Comparison of ENCODE assay signal across 1 cellular context in the genomic region with DNA sequence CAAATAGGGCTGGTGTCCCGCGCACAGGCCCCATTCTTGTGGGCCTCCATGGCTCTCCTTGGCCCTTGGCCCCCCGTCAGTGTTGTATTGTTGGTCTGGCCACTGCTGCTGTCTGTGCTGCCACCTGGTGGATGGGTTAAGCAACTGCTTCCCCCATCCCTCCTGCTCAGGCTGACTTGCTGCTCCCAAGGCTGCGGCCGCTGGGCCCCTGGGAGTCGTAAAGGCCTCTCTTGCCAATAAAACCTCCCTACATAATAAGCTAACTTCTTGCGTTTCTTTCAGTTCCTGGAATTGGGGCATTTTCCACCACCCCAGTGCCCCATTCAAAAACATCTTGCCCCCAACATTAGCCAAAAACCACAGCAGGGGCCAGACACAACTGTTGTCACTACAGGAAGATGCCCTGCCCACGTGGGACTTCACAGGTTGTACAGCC.
TF ChIP-seq lines count a peak whose summit lies in the region.

No MANE protein-coding gene starts in this region.

TF ChIP-seq in K562, 482 proteins besides CTCF, POLR2A, EP300 and RAD21 (continued from another document):
- TF ChIP-seq, protein P1, sequence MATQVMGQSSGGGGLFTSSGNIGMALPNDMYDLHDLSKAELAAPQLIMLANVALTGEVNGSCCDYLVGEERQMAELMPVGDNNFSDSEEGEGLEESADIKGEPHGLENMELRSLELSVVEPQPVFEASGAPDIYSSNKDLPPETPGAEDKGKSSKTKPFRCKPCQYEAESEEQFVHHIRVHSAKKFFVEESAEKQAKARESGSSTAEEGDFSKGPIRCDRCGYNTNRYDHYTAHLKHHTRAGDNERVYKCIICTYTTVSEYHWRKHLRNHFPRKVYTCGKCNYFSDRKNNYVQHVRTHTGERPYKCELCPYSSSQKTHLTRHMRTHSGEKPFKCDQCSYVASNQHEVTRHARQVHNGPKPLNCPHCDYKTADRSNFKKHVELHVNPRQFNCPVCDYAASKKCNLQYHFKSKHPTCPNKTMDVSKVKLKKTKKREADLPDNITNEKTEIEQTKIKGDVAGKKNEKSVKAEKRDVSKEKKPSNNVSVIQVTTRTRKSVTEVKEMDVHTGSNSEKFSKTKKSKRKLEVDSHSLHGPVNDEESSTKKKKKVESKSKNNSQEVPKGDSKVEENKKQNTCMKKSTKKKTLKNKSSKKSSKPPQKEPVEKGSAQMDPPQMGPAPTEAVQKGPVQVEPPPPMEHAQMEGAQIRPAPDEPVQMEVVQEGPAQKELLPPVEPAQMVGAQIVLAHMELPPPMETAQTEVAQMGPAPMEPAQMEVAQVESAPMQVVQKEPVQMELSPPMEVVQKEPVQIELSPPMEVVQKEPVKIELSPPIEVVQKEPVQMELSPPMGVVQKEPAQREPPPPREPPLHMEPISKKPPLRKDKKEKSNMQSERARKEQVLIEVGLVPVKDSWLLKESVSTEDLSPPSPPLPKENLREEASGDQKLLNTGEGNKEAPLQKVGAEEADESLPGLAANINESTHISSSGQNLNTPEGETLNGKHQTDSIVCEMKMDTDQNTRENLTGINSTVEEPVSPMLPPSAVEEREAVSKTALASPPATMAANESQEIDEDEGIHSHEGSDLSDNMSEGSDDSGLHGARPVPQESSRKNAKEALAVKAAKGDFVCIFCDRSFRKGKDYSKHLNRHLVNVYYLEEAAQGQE (CRISPR knock-in tag; IDR thresholded peaks at IDR 0.05; ENCODE audit: low read depth), result no peak
- TF ChIP-seq ZBTB9 (CRISPR knock-in tag; IDR thresholded peaks at IDR 0.05) (no peak), NR4A1 (CRISPR knock-in tag; IDR thresholded peaks at IDR 0.05) (no peak), NR4A1 (tag; IDR thresholded peaks at IDR 0.05) (no peak), ATF7 (IDR thresholded peaks at IDR 0.05) (peak; percentile 34; the same call in 1 of the 2 replicates), CBX5 (IDR thresholded peaks at IDR 0.05; ENCODE audit: borderline replicate concordance, low read depth) (no peak), ZNF408 (CRISPR knock-in tag; IDR thresholded peaks at IDR 0.05; ENCODE audit: low read depth) (no peak), PHF20 (IDR thresholded peaks at IDR 0.05; ENCODE audit: partially characterized antibody) (no peak), FOXA3 (CRISPR knock-in tag; conservative IDR thresholded peaks at IDR 0.05 in 1 of 2, IDR thresholded peaks at IDR 0.05 in 1 of 2) (0 out of 4 replicates have a peak, but pooled peaks of 1 of the 2 experiments have one; percentile 18), MAZ (CRISPR knock-in tag; conservative IDR thresholded peaks at IDR 0.05 in 1 of 2, IDR thresholded peaks at IDR 0.05 in 1 of 2) (peak; percentile 65 to 91), TFAP4 (CRISPR knock-in tag; IDR thresholded peaks at IDR 0.05; ENCODE audit: borderline replicate concordance) (peak; percentile 66; the same call in 1 of the 2 replicates), TEAD1 (CRISPR knock-in tag; IDR thresholded peaks at IDR 0.05) (0 out of 4 replicates have a peak, but pooled peaks of 1 of the 2 experiments have one; percentile 18), ZNF134 (CRISPR knock-in tag; conservative IDR thresholded peaks at IDR 0.05) (no peak), ZC3H11A (IDR thresholded peaks at IDR 0.05; ENCODE audit: low read depth, low read length) (no peak), KLF16 (IDR thresholded peaks at IDR 0.05) (peak; percentile 22; the same call in 1 of the 2 replicates), SUPT5H (IDR thresholded peaks at IDR 0.05) (no peak), ARID4B (CRISPR knock-in tag; IDR thresholded peaks at IDR 0.05) (no peak), SMAD3 (CRISPR knock-in tag; conservative IDR thresholded peaks at IDR 0.05) (peak; percentile 51; the same call in 1 of the 2 replicates), FOSL1 (tag; conservative IDR thresholded peaks at IDR 0.05) (no peak), PHF21A (IDR thresholded peaks at IDR 0.05; ENCODE audit: borderline replicate concordance, low read depth) (no peak), ZNF121 (CRISPR knock-in tag; conservative IDR thresholded peaks at IDR 0.05) (no peak), AFF1 (IDR thresholded peaks at IDR 0.05; ENCODE audit: low read depth in 1 of 2, partially characterized antibody in 2 of 2) (peak in 1 of 2 experiments; percentile 19), RB1 (IDR thresholded peaks at IDR 0.05; ENCODE audit: low read depth) (peak; percentile 57; the same call in 1 of the 2 replicates), ETV5 (CRISPR knock-in tag; IDR thresholded peaks at IDR 0.05; ENCODE audit: low read depth) (0 out of 2 replicates have a peak, but pooled peaks have one; percentile 39)
- TF ChIP-seq, protein P2, sequence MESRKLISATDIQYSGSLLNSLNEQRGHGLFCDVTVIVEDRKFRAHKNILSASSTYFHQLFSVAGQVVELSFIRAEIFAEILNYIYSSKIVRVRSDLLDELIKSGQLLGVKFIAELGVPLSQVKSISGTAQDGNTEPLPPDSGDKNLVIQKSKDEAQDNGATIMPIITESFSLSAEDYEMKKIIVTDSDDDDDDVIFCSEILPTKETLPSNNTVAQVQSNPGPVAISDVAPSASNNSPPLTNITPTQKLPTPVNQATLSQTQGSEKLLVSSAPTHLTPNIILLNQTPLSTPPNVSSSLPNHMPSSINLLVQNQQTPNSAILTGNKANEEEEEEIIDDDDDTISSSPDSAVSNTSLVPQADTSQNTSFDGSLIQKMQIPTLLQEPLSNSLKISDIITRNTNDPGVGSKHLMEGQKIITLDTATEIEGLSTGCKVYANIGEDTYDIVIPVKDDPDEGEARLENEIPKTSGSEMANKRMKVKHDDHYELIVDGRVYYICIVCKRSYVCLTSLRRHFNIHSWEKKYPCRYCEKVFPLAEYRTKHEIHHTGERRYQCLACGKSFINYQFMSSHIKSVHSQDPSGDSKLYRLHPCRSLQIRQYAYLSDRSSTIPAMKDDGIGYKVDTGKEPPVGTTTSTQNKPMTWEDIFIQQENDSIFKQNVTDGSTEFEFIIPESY (CRISPR knock-in tag; IDR thresholded peaks at IDR 0.05), result 0 out of 2 replicates have a peak, but pooled peaks have one; percentile 49
- TF ChIP-seq, protein P3, sequence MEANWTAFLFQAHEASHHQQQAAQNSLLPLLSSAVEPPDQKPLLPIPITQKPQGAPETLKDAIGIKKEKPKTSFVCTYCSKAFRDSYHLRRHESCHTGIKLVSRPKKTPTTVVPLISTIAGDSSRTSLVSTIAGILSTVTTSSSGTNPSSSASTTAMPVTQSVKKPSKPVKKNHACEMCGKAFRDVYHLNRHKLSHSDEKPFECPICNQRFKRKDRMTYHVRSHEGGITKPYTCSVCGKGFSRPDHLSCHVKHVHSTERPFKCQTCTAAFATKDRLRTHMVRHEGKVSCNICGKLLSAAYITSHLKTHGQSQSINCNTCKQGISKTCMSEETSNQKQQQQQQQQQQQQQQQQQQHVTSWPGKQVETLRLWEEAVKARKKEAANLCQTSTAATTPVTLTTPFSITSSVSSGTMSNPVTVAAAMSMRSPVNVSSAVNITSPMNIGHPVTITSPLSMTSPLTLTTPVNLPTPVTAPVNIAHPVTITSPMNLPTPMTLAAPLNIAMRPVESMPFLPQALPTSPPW (CRISPR knock-in tag; IDR thresholded peaks at IDR 0.05), result peak; percentile 65; the same call in 1 of the 2 replicates
- TF ChIP-seq, protein P4, sequence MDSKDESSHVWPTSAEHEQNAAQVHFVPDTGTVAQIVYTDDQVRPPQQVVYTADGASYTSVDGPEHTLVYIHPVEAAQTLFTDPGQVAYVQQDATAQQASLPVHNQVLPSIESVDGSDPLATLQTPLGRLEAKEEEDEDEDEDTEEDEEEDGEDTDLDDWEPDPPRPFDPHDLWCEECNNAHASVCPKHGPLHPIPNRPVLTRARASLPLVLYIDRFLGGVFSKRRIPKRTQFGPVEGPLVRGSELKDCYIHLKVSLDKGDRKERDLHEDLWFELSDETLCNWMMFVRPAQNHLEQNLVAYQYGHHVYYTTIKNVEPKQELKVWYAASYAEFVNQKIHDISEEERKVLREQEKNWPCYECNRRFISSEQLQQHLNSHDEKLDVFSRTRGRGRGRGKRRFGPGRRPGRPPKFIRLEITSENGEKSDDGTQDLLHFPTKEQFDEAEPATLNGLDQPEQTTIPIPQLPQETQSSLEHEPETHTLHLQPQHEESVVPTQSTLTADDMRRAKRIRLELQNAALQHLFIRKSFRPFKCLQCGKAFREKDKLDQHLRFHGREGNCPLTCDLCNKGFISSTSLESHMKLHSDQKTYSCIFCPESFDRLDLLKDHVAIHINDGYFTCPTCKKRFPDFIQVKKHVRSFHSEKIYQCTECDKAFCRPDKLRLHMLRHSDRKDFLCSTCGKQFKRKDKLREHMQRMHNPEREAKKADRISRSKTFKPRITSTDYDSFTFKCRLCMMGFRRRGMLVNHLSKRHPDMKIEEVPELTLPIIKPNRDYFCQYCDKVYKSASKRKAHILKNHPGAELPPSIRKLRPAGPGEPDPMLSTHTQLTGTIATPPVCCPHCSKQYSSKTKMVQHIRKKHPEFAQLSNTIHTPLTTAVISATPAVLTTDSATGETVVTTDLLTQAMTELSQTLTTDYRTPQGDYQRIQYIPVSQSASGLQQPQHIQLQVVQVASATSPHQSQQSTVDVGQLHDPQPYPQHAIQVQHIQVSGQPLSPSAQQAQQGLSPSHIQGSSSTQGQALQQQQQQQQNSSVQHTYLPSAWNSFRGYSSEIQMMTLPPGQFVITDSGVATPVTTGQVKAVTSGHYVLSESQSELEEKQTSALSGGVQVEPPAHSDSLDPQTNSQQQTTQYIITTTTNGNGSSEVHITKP (IDR thresholded peaks at IDR 0.05; ENCODE audit: partially characterized antibody), result peak; percentile 53
TF ChIP-seq in K562: peak in this region for 42.
